ENCODE assay signal across 8 cellular contexts in genomic region chr11:75313457-75314272, GRCh38. TPM values are rescaled to one million over a fixed set of nuclear protein-coding genes. Genes with fewer than 3 reads are reported as not detected.
DNase-seq lines count a peak whose midpoint lies in the region; ATAC-seq and TF ChIP-seq lines count a peak whose summit lies in the region.

No MANE protein-coding gene starts in this region.

- DNase-seq in GM04504 (ENCODE audit: low read depth) (peak; percentile 32), WTC11 (ENCODE audit: low spot score) (no peak), cardiac septum (ENCODE audit: low spot score) (peak; percentile 79), sciatic nerve (ENCODE audit: low spot score) (peak; percentile 82), cerebellar nuclear complex (lab: John Stamatoyannopoulos, UW) (no peak)
- DNase-seq in stimulated activated naive CD4-positive, alpha-beta T cell treated with Interleukin-2 at 50 U/mL for 16 hours (lab: John Stamatoyannopoulos, UW): no peak
- no peak for DNase-seq in activated CD8-positive, alpha-beta T cell treated with anti-CD3 and anti-CD28 coated beads for 36 hours

- H3K36me3 Mint-ChIP-seq in WTC11: peaks cover 11% of the 10 kb centered on the region
- H3K36me3 Mint-ChIP-seq in activated CD8-positive, alpha-beta T cell treated with anti-CD3 and anti-CD28 coated beads for 36 hours (ENCODE audit: low read depth): no peaks in the 10 kb centered on the region

- no peak overlapping the region for H3K4me3 Mint-ChIP-seq in WTC11
- no peak overlapping the region for H3K4me3 Mint-ChIP-seq in activated CD8-positive, alpha-beta T cell treated with anti-CD3 and anti-CD28 coated beads for 36 hours

- peaks cover 7% of the 10 kb centered on the region for H3K9me3 Mint-ChIP-seq in WTC11
- no peaks in the 10 kb centered on the region for H3K9me3 Mint-ChIP-seq in activated CD8-positive, alpha-beta T cell treated with anti-CD3 and anti-CD28 coated beads for 36 hours

- peak overlapping the region; percentile 60 for H3K27ac Mint-ChIP-seq in WTC11
- no peak overlapping the region for H3K27ac Mint-ChIP-seq in activated CD8-positive, alpha-beta T cell treated with anti-CD3 and anti-CD28 coated beads for 36 hours

- ATAC-seq in WTC11: no peak
- peak; percentile 72 for ATAC-seq in sciatic nerve
- no peak for ATAC-seq in activated CD8-positive, alpha-beta T cell treated with anti-CD3 and anti-CD28 coated beads for 36 hours
- no peak for ATAC-seq in HG03175 (IDR thresholded peaks at IDR 0.05; ENCODE audit: unreplicated experiment)

- POLR2A ChIA-PET in WTC11 (lab: Charles Lee): no interaction called here
- POLR2A ChIA-PET in activated CD8-positive, alpha-beta T cell treated with anti-CD3 and anti-CD28 coated beads for 36 hours (lab: Charles Lee): no interaction called here

- CTCF ChIA-PET in WTC11 (lab: Charles Lee): interaction anchor here (1.6 kb wide), 1 partner anchor 33 kb away, joined by 4 read pairs; no protein-coding TSS in a partner anchor
- CTCF ChIA-PET in activated CD8-positive, alpha-beta T cell treated with anti-CD3 and anti-CD28 coated beads for 36 hours (lab: Charles Lee): interaction anchor here (0.6 to 1.1 kb wide), 3 partner anchors 33 to 334 kb away, joined by 3 to 4 read pairs (median 3); no protein-coding TSS in a partner anchor

- no peaks in the 10 kb centered on the region for H3K27me3 Mint-ChIP-seq in WTC11 (ENCODE audit: low read depth)
- H3K27me3 Mint-ChIP-seq in activated CD8-positive, alpha-beta T cell treated with anti-CD3 and anti-CD28 coated beads for 36 hours: no peaks in the 10 kb centered on the region

- no peak for TF ChIP-seq CTCF in WTC11 (IDR thresholded peaks at IDR 0.05)
- TF ChIP-seq CTCF in activated CD8-positive, alpha-beta T cell treated with anti-CD3 and anti-CD28 coated beads for 36 hours (IDR thresholded peaks at IDR 0.05): no peak

- peaks cover 39% of the 10 kb centered on the region for H3K4me1 Mint-ChIP-seq in WTC11
- peaks cover 5% of the 10 kb centered on the region for H3K4me1 Mint-ChIP-seq in activated CD8-positive, alpha-beta T cell treated with anti-CD3 and anti-CD28 coated beads for 36 hours (ENCODE audit: low read depth)

- intact Hi-C loops in cardiac septum (cut with DNase I) (no loop called here), sciatic nerve (cut with DNase I) (no loop called here)
- intact Hi-C loops in activated CD8-positive, alpha-beta T cell treated with anti-CD3 and anti-CD28 coated beads for 36 hours (cut with micrococcal nuclease): no loop called here

TF ChIP-seq in WTC11, 78 proteins besides CTCF, POLR2A, EP300 and RAD21 (continues in another document):
- no peak for TF ChIP-seq GABPB1 (CRISPR knock-in tag; IDR thresholded peaks at IDR 0.05)
- no peak for TF ChIP-seq ZNF416 (CRISPR knock-in tag; IDR thresholded peaks at IDR 0.05)
- no peak for TF ChIP-seq IRF1 (CRISPR knock-in tag; IDR thresholded peaks at IDR 0.05)
- TF ChIP-seq ATF2 (CRISPR knock-in tag; IDR thresholded peaks at IDR 0.05; ENCODE audit: borderline replicate concordance, low read depth): no peak
- no peak for TF ChIP-seq SMAD4 (CRISPR knock-in tag; IDR thresholded peaks at IDR 0.05)
- TF ChIP-seq MAX (CRISPR knock-in tag; IDR thresholded peaks at IDR 0.05): no peak
- no peak for TF ChIP-seq ZNF263 (CRISPR knock-in tag; IDR thresholded peaks at IDR 0.05; ENCODE audit: low read depth)
- no peak for TF ChIP-seq PRDM15 (CRISPR knock-in tag; IDR thresholded peaks at IDR 0.05)
- no peak for TF ChIP-seq KAT7 (CRISPR knock-in tag; IDR thresholded peaks at IDR 0.05; ENCODE audit: borderline replicate concordance)
- no peak for TF ChIP-seq ZNF281 (CRISPR knock-in tag; IDR thresholded peaks at IDR 0.05)
- TF ChIP-seq HMGXB4 (CRISPR knock-in tag; IDR thresholded peaks at IDR 0.05): no peak
- TF ChIP-seq EMX1 (CRISPR knock-in tag; IDR thresholded peaks at IDR 0.05): no peak
- TF ChIP-seq ETV6 (CRISPR knock-in tag; IDR thresholded peaks at IDR 0.05): no peak

RNA-seq across cellular contexts. Expression of gene ARRB1, which starts 37.8 kb away (rescaled TPM):
- 81.0 to 90.1 TPM (median 82.9 TPM) in 3 replicates for total RNA-seq in WTC11 (2021)
- 21.4 TPM for total RNA-seq in cardiac septum
- total RNA-seq in sciatic nerve: 70.8 TPM
- 10 to 100 TPM; 16.2 to 18.8 TPM for total RNA-seq in activated CD8-positive, alpha-beta T cell treated with anti-CD3 and anti-CD28 coated beads for 36 hours

Comparison
In these comparisons a context has a peak if more than half of its experiments do, and no peak if none do; other contexts are left out.
1. DNase-seq: peak in GM04504 (single experiment), cardiac septum (single experiment) and sciatic nerve (single experiment); none in WTC11 (single experiment), stimulated activated naive CD4-positive, alpha-beta T cell treated with Interleukin-2 at 50 U/mL for 16 hours (single experiment), activated CD8-positive, alpha-beta T cell treated with anti-CD3 and anti-CD28 coated beads for 36 hours (single experiment) and cerebellar nuclear complex (0 of 2).